In the genomic region with DNA sequence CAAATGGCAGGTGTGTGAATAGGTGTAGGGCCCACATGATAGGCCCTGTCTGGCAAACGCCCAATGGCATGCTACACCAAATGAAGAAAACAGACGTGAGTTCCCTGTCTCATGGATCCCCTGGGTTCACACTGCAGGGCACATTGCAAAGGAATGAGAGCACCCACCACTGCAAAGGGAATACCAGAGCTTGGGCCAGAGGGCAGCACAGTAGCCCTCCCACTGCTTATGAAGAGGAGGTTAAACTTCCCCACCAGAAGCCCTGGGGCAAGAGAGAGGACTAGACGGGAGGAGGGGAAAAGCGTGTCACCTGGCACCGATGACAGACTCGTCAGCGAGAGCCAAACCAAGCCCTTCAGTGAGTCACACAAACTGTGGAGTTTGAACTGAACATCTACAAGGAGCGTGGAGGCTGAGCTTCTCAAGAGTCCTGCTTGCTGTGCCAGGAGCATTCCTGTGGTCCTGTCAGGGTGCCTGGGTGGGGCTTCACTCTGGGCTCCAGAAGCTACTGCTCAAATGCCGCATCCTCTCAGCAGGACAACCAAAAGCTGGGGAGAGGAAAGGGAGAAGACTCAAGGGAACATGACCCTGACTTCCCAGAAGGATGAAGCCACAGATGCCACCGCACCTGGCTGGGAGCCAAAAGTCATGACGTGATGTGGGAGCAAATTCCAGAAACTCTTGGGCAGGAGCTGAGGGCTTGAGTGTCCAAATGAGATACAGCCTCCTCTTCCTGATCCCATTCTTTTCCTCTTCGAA, we compare ENCODE assay signal across 9 cellular contexts.
DNase-seq lines count a peak whose midpoint lies in the region; ATAC-seq and TF ChIP-seq lines count a peak whose summit lies in the region.
"Had no signal": no experiment of that assay in that cellular context is flagged by ENCODE, and none has a peak within 500 bp of the region (broad histone marks: within the 10 kb centered on the region; RNA-seq: fewer than 3 reads in every experiment).

No MANE protein-coding gene starts in this region.

- DNase-seq in AG04450 (ENCODE audit: low read depth, low spot score) = peak; percentile 88
- DNase-seq in HCEC 1CT = peak; percentile 96
- DNase-seq in RWPE1 (ENCODE audit: low spot score) = peak; percentile 88
- peak; percentile 98 to 100 for DNase-seq in fibroblast of lung (ENCODE audit: low read depth in 2 of 2)
- DNase-seq in non-pigmented ciliary epithelial cell (ENCODE audit: low read depth) = peak; percentile 94
- DNase-seq in MM.1S = no peak
- DNase-seq in GM19238 (ENCODE audit: insufficient read length, low spot score) = no peak

- H2AFZ ChIP-seq in fibroblast of lung (ENCODE audit: low read length) = no peak overlapping the region
- H2AFZ ChIP-seq in MM.1S (ENCODE audit: low read length) = no peak overlapping the region

- peak overlapping the region; percentile 21 for H3K9ac ChIP-seq in fibroblast of lung (ENCODE audit: insufficient read depth, low read length)
- no peak overlapping the region for H3K9ac ChIP-seq in MM.1S (ENCODE audit: low read length)

- no peaks in the 10 kb centered on the region for H3K9me2 ChIP-seq in MM.1S (replicated peaks; ENCODE audit: insufficient read depth, low read length)

- H3K27me3 ChIP-seq in AG04450 (ENCODE audit: control insufficient read depth, insufficient read depth, low read length) (no peaks in the 10 kb centered on the region), fibroblast of lung (ENCODE audit: control insufficient read depth, insufficient read depth, low read length) (no peaks in the 10 kb centered on the region), MM.1S (replicated peaks; ENCODE audit: insufficient read depth, low read length) (no peaks in the 10 kb centered on the region)

- H3K27ac ChIP-seq in AG04450 (ENCODE audit: low read depth, low read length) (peak overlapping the region; percentile 78), RWPE1 (peak overlapping the region; percentile 98), fibroblast of lung (ENCODE audit: insufficient read depth, low read length) (peak overlapping the region; percentile 88), MM.1S (ENCODE audit: low read length) (no peak overlapping the region)

- H4K20me1 ChIP-seq in fibroblast of lung (ENCODE audit: control insufficient read depth, extremely low read depth, insufficient read depth, low read length) (no peaks in the 10 kb centered on the region), MM.1S (ENCODE audit: insufficient read depth, low read length) (no peaks in the 10 kb centered on the region)

- H3K79me2 ChIP-seq in fibroblast of lung (ENCODE audit: control insufficient read depth, insufficient read depth, low read length) = no peaks in the 10 kb centered on the region
- H3K79me2 ChIP-seq in MM.1S (ENCODE audit: low read length) = no peaks in the 10 kb centered on the region

- CTCF ChIA-PET in AG04450 (lab: Charles Lee) (interaction anchor here (1.5 kb wide), 1 partner anchor 17 kb away, joined by 4 read pairs; no protein-coding TSS in a partner anchor), RWPE1 (lab: Yijun Ruan, JAX) (interaction anchor here (0.6 to 2.6 kb wide), 6 partner anchors 10 to 1987 kb away, joined by 3 to 15 read pairs (median 3); no protein-coding TSS in a partner anchor)

- H3K4me3 ChIP-seq in AG04450 (ENCODE audit: low read depth, low read length) (no peak overlapping the region), fibroblast of lung (replicated peaks in 1 of 4; ENCODE audit: control extremely low read depth in 1 of 4, insufficient read depth in 1 of 4, low read depth in 3 of 4, low read length in 4 of 4) (no peak overlapping the region), MM.1S (ENCODE audit: low read length) (no peak overlapping the region)
- H3K4me3 ChIP-seq: HAP-1 had no signal

- peaks cover 23% of the 10 kb centered on the region for H3K4me1 ChIP-seq in fibroblast of lung (ENCODE audit: control insufficient read depth, extremely low read depth, insufficient read depth, low read length)
- peaks cover 16% of the 10 kb centered on the region for H3K4me1 ChIP-seq in MM.1S (ENCODE audit: low read length)

- H3K4me2 ChIP-seq in fibroblast of lung (ENCODE audit: extremely low read depth, insufficient read depth, low read length) = peak overlapping the region; percentile 51
- H3K4me2 ChIP-seq in MM.1S (ENCODE audit: low read depth, low read length) = no peak overlapping the region

- H3K9me3 ChIP-seq in AG04450 (ENCODE audit: control insufficient read depth, insufficient read depth, low read length) = no peaks in the 10 kb centered on the region
- no peaks in the 10 kb centered on the region for H3K9me3 ChIP-seq in fibroblast of lung (ENCODE audit: control insufficient read depth, insufficient read depth, low read depth, low read length)
- no peaks in the 10 kb centered on the region for H3K9me3 ChIP-seq in MM.1S (replicated peaks; ENCODE audit: insufficient read depth, low read length)
- H3K9me3 ChIP-seq: HAP-1 had no signal

- ATAC-seq in GM21447 (IDR thresholded peaks at IDR 0.05; ENCODE audit: unreplicated experiment) = no peak

- peaks cover 10% of the 10 kb centered on the region for H3F3A ChIP-seq in MM.1S (ENCODE audit: insufficient read depth, low read length)

- H3K36me3 ChIP-seq in fibroblast of lung (ENCODE audit: control insufficient read depth, insufficient read depth, low read length) (no peaks in the 10 kb centered on the region), MM.1S (replicated peaks; ENCODE audit: insufficient read depth, low read length) (no peaks in the 10 kb centered on the region)
- H3K36me3 ChIP-seq: HAP-1 had no signal

- POLR2A ChIA-PET in AG04450 (lab: Yijun Ruan, JAX) = interaction anchor here (1.0 to 1.1 kb wide), 3 partner anchors 20 to 98 kb away, joined by 4 to 6 read pairs (median 5); no protein-coding TSS in a partner anchor
- POLR2A ChIA-PET in RWPE1 (lab: Yijun Ruan, JAX; ENCODE audit: low non-redundant PET) = interaction anchor here (0.9 kb wide), 1 partner anchor 458 kb away, joined by 4 read pairs; a partner anchor contains a TSS

- TF ChIP-seq CTCF in AG04450 (IDR thresholded peaks at IDR 0.05; ENCODE audit: low read depth, low read length) (no peak), RWPE1 (conservative IDR thresholded peaks at IDR 0.05; ENCODE audit: low read depth) (no peak), fibroblast of lung (conservative IDR thresholded peaks at IDR 0.05 in 1 of 2, IDR thresholded peaks at IDR 0.05 in 1 of 2; ENCODE audit: low read depth in 1 of 2, low read length in 2 of 2) (no peak), MM.1S (IDR thresholded peaks at IDR 0.05; ENCODE audit: low read length) (no peak)

Comparison
In these comparisons a context has a peak if more than half of its experiments do, and no peak if none do; other contexts are left out.
1. DNase-seq: peak in AG04450 (single experiment), HCEC 1CT (single experiment), RWPE1 (single experiment), fibroblast of lung (2 of 2) and non-pigmented ciliary epithelial cell (single experiment); none in MM.1S (single experiment) and GM19238 (single experiment).